8 cellular contexts compared by ENCODE assay signal in the genomic region with DNA sequence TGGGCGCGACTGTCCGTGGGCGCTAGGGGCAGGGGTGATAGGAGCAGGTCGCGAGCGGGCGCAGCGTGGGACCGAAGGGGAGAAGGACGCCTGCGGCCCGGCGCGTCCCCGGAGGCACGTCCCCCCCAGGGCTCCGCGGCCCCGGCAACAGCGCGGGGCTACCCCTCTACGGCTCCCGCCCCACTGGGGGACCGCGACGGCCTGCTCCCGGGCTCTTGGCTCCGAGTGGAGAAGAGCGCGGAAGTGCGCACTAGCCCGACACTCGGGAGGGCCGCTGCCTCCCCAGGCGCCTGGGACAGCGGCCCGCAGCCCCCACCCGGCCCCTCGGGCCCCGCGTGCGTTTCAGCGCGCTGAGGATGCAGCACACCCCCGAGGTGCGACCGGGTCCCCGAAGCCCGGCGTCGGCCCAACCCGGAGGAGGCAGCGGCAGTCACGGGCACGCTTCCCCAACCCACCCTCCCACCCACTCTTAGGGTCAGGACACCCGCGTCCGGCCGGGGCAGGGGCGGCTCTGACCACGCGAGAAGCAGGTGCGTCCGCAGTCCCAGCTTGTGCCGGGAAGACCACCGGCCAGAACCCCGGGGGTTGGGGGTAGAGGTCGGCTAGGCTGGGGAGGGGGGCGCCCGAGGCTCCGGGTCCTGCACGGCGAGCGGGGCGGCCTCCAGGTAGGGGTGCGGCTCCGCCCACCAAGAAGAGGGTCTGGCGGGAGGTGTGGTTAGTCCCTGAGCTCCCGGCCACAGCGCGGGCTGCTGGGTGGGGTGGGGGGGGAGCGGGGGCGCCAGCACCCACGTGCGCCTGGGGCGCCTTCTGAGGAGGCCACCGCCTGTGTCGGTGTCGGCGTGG. TPM values are rescaled to one million over a fixed set of nuclear protein-coding genes. Genes with fewer than 3 reads are reported as not detected.
A peak's percentile ranks its signal among the peaks of the same experiment; 100 is the strongest.
DNase-seq lines count a peak whose midpoint lies in the region; ATAC-seq, FAIRE-seq and TF ChIP-seq lines count a peak whose summit lies in the region.

No MANE protein-coding gene starts in this region.

- peak overlapping the region; percentile 7 for H3K4me3 Mint-ChIP-seq in activated T-cell treated with anti-CD3 and anti-CD28 coated beads, Interleukin-2, amount 50 U/mL, for 4 hours

- peak overlapping the region; percentile 66 to 78 for H3K4me3 ChIP-seq in ascending aorta
- no peak overlapping the region for H3K4me3 ChIP-seq in kidney (ENCODE audit: low read length in 2 of 2)
- peak overlapping the region; percentile 82 for H3K4me3 ChIP-seq in thoracic aorta

- TF ChIP-seq CTCF in ascending aorta (IDR thresholded peaks at IDR 0.05) (no peak), kidney (IDR thresholded peaks at IDR 0.05; ENCODE audit: borderline replicate concordance, extremely low read depth, insufficient read depth) (no peak), thoracic aorta (IDR thresholded peaks at IDR 0.05) (no peak)

- H3K4me1 ChIP-seq in ascending aorta (peaks cover 5 to 10% of the 10 kb centered on the region in 2 donors), kidney (ENCODE audit: control insufficient read depth in 1 of 2, insufficient read depth in 1 of 2, low read depth in 1 of 2, low read length in 2 of 2) (peaks cover 0 to 4% of the 10 kb centered on the region in 2 donors), thoracic aorta (ENCODE audit: control insufficient read depth in 1 of 2, low read depth in 2 of 2) (peaks cover 8 to 21% of the 10 kb centered on the region in 2 donors)

- DNase-seq in activated T-cell treated with anti-CD3 and anti-CD28 coated beads, Interleukin-2, amount 50 U/mL, for 4 hours, result no peak
- DNase-seq in activated T-cell treated with anti-CD3 and anti-CD28 coated beads for 4 hours, result no peak
- peak in 1 of 2 donors; percentile 49 for DNase-seq in ascending aorta (ENCODE audit: low spot score in 2 of 2)
- peak; percentile 75 for DNase-seq in kidney
- DNase-seq in thoracic aorta (ENCODE audit: low spot score), result no peak
- no peak for DNase-seq in COLO829 (ENCODE audit: low spot score)
- no peak for DNase-seq in HuH-7 (ENCODE audit: low spot score)

- H3K27me3 ChIP-seq in ascending aorta (peaks cover 15% of the 10 kb centered on the region), thoracic aorta (replicated peaks; ENCODE audit: insufficient read depth) (no peaks in the 10 kb centered on the region)

- H3K27ac ChIP-seq in ascending aorta, result no peak overlapping the region
- H3K27ac ChIP-seq in kidney (ENCODE audit: low read depth in 2 of 2, low read length in 2 of 2), result no peak overlapping the region
- no peak overlapping the region for H3K27ac ChIP-seq in thoracic aorta

- H3K9me3 ChIP-seq in ascending aorta (no peaks in the 10 kb centered on the region), kidney (ENCODE audit: control insufficient read depth in 1 of 2, low read length in 2 of 2) (no peaks in the 10 kb centered on the region), thoracic aorta (no peaks in the 10 kb centered on the region)

- ATAC-seq in activated T-cell treated with anti-CD3 and anti-CD28 coated beads, Interleukin-2, amount 50 U/mL, for 4 hours, result no peak
- ATAC-seq in thoracic aorta (ENCODE audit: insufficient number of reproducible peaks, low FRiP score, low read depth) (no peak), GM21390 (IDR thresholded peaks at IDR 0.05; ENCODE audit: unreplicated experiment) (no peak)

- no peak overlapping the region for H3K9ac ChIP-seq in kidney (ENCODE audit: low read length in 2 of 2)

- H3K36me3 ChIP-seq in ascending aorta, result no peaks in the 10 kb centered on the region
- H3K36me3 ChIP-seq in kidney (ENCODE audit: control insufficient read depth in 1 of 2, insufficient read depth in 2 of 2, low read length in 2 of 2), result no peaks in the 10 kb centered on the region
- H3K36me3 ChIP-seq in thoracic aorta, result no peaks in the 10 kb centered on the region

- FAIRE-seq in kidney (lab: Jason Lieb, UNC), result no peak

- no peaks in the 10 kb centered on the region for H3K9me3 Mint-ChIP-seq in activated T-cell treated with anti-CD3 and anti-CD28 coated beads, Interleukin-2, amount 50 U/mL, for 4 hours

- intact Hi-C loops in ascending aorta (cut with DNase I), result no loop called here
- intact Hi-C loops in kidney (cut with DNase I), result no loop called here

- no peaks in the 10 kb centered on the region for H3K36me3 Mint-ChIP-seq in activated T-cell treated with anti-CD3 and anti-CD28 coated beads, Interleukin-2, amount 50 U/mL, for 4 hours (ENCODE audit: insufficient read depth)

- H3K4me1 Mint-ChIP-seq in activated T-cell treated with anti-CD3 and anti-CD28 coated beads, Interleukin-2, amount 50 U/mL, for 4 hours (ENCODE audit: low read depth), result peaks cover 5% of the 10 kb centered on the region

- peaks cover 24% of the 10 kb centered on the region for H3K27me3 Mint-ChIP-seq in activated T-cell treated with anti-CD3 and anti-CD28 coated beads, Interleukin-2, amount 50 U/mL, for 4 hours (ENCODE audit: low read depth)

RNA-seq across cellular contexts. Expression of gene NAT8L, which starts 18.5 kb away (rescaled TPM):
- total RNA-seq in activated T-cell treated with anti-CD3 and anti-CD28 coated beads, Interleukin-2, amount 50 U/mL, for 4 hours, result 1 to 10 TPM in 1 of 3 donors, under 1 TPM in 2; 0.71 to 1.2 (median 0.82) TPM
- total RNA-seq in ascending aorta (not detected), kidney (2.7 TPM), thoracic aorta (under 1 TPM in 1 of 2 donors, not detected in 1; under 0.01 TPM)
- polyA plus RNA-seq in kidney (ENCODE audit: insufficient read depth, low read depth, low replicate concordance), result 12.5 TPM

RNA-seq across cellular contexts. Expression of gene NELFA, which starts 31.8 kb away (rescaled TPM):
- total RNA-seq in activated T-cell treated with anti-CD3 and anti-CD28 coated beads, Interleukin-2, amount 50 U/mL, for 4 hours, result 10 to 100 TPM; 58.1 to 62.5 (median 59.8) TPM
- total RNA-seq in ascending aorta (11.9 TPM), kidney (39.1 TPM), thoracic aorta (10 to 100 TPM; 26.7 to 36.1 TPM)
- 17.8 TPM for polyA plus RNA-seq in kidney (ENCODE audit: insufficient read depth, low read depth, low replicate concordance)

Comparison
In these comparisons a context has a peak if more than half of its experiments do, and no peak if none do; other contexts are left out.
1. H3K4me3 ChIP-seq: peak in ascending aorta (2 of 2) and thoracic aorta (single experiment); none in kidney (0 of 2).